ENCODE assay signal across 8 cellular contexts in genomic region chr19:47273313-47274070, GRCh38. TPM values are rescaled to one million over a fixed set of nuclear protein-coding genes. Genes with fewer than 3 reads are reported as not detected.
DNase-seq lines count a peak whose midpoint lies in the region; ATAC-seq and TF ChIP-seq lines count a peak whose summit lies in the region.

No MANE protein-coding gene starts in this region.

- ATAC-seq in GM19023 (IDR thresholded peaks at IDR 0.05; ENCODE audit: unreplicated experiment) (peak; percentile 60), HG03196 (IDR thresholded peaks at IDR 0.05; ENCODE audit: unreplicated experiment) (peak; percentile 55), left lung (peak; percentile 87)

- peaks cover 29% of the 10 kb centered on the region for H3K36me3 Mint-ChIP-seq in activated CD4-positive, alpha-beta T cell treated with anti-CD3 and anti-CD28 coated beads, Interleukin-2, amount 10 ng/mL, durations not matched to agents 24 days and 14 days (ENCODE audit: low read depth)

- H3K27ac ChIP-seq in colonic mucosa (peak overlapping the region; percentile 93), left lung (peak overlapping the region; percentile 89 to 98)

- no peaks in the 10 kb centered on the region for H3K36me3 ChIP-seq in colonic mucosa
- H3K36me3 ChIP-seq in left lung: peaks cover 0 to 35% of the 10 kb centered on the region in 2 donors

- H3K9me3 Mint-ChIP-seq in activated CD4-positive, alpha-beta T cell treated with anti-CD3 and anti-CD28 coated beads, Interleukin-2, amount 10 ng/mL, durations not matched to agents 24 days and 14 days: no peaks in the 10 kb centered on the region

- H3K9ac ChIP-seq in colonic mucosa (ENCODE audit: low read depth in 2 of 2, low read length in 2 of 2): peak overlapping the region; percentile 99 to 100

- TF ChIP-seq CTCF in AG09319 (IDR thresholded peaks at IDR 0.05; ENCODE audit: low read depth, low read length) (no peak), colonic mucosa (IDR thresholded peaks at IDR 0.05) (no peak), left lung (IDR thresholded peaks at IDR 0.05) (no peak)

- H3K9me3 ChIP-seq in colonic mucosa: no peaks in the 10 kb centered on the region
- no peaks in the 10 kb centered on the region for H3K9me3 ChIP-seq in left lung

- H3K4me1 ChIP-seq in colonic mucosa (peaks cover 4% of the 10 kb centered on the region), left lung (peaks cover 13 to 33% of the 10 kb centered on the region in 2 donors)

- H3K4me3 Mint-ChIP-seq in activated CD4-positive, alpha-beta T cell treated with anti-CD3 and anti-CD28 coated beads, Interleukin-2, amount 10 ng/mL, durations not matched to agents 24 days and 14 days: peak overlapping the region; percentile 97

- intact Hi-C loops in activated CD4-positive, alpha-beta T cell treated with anti-CD3 and anti-CD28 coated beads, Interleukin-2, amount 10 ng/mL, durations not matched to agents 24 days and 14 days (cut with micrococcal nuclease): loop anchor here (1.0 to 10.0 kb wide), 5 partner anchors 16 to 489 kb away; partner anchors contain the start of genes BBC3, BICRA, NAPA and SLC1A5
- intact Hi-C loops in colonic mucosa (cut with DNase I) (no loop called here), left lung (cut with DNase I) (no loop called here)

- H3K27me3 ChIP-seq in colonic mucosa (no peaks in the 10 kb centered on the region), left lung (no peaks in the 10 kb centered on the region)

- DNase-seq in AG09319 (ENCODE audit: extremely low read depth, low read depth): peak; percentile 79
- peak; percentile 64 to 77 for DNase-seq in NCI-H524 (lab: John Stamatoyannopoulos, UW)
- peak; percentile 98 for DNase-seq in activated CD4-positive, alpha-beta T cell treated with anti-CD3 and anti-CD28 coated beads, Interleukin-2, amount 10 ng/mL, durations not matched to agents 24 days and 14 days
- peak; percentile 97 for DNase-seq in colonic mucosa
- DNase-seq in left lung: peak; percentile 94 to 98
- DNase-seq in stimulated activated CD4-positive, alpha-beta T cell treated with anti-CD3 and anti-CD28 coated beads, Interleukin-2, amount 100 ng/mL, for 24 hours: peak; percentile 91

- H3K4me3 ChIP-seq in colonic mucosa (peak overlapping the region; percentile 51), left lung (peak overlapping the region; percentile 53 to 65)

- peak overlapping the region; percentile 99 for H3K27ac Mint-ChIP-seq in activated CD4-positive, alpha-beta T cell treated with anti-CD3 and anti-CD28 coated beads, Interleukin-2, amount 10 ng/mL, durations not matched to agents 24 days and 14 days

- H3K27me3 Mint-ChIP-seq in activated CD4-positive, alpha-beta T cell treated with anti-CD3 and anti-CD28 coated beads, Interleukin-2, amount 10 ng/mL, durations not matched to agents 24 days and 14 days: no peaks in the 10 kb centered on the region

- peaks cover 41% of the 10 kb centered on the region for H3K4me1 Mint-ChIP-seq in activated CD4-positive, alpha-beta T cell treated with anti-CD3 and anti-CD28 coated beads, Interleukin-2, amount 10 ng/mL, durations not matched to agents 24 days and 14 days

RNA-seq across cellular contexts. Expression of gene INAFM1, which starts 1.2 kb away (rescaled TPM):
- total RNA-seq in activated CD4-positive, alpha-beta T cell treated with anti-CD3 and anti-CD28 coated beads, Interleukin-2, amount 10 ng/mL, durations not matched to agents 24 days and 14 days: 10.6 and 11.0 TPM in 2 replicates
- total RNA-seq in colonic mucosa (10 to 100 TPM; 12.8 to 19.6 TPM), left lung (10 to 100 TPM; 22.1 to 22.2 TPM)

RNA-seq across cellular contexts. Expression of gene CCDC9, which starts 17.2 kb away (rescaled TPM):
- 40.6 and 44.6 TPM in 2 replicates for total RNA-seq in activated CD4-positive, alpha-beta T cell treated with anti-CD3 and anti-CD28 coated beads, Interleukin-2, amount 10 ng/mL, durations not matched to agents 24 days and 14 days
- total RNA-seq in colonic mucosa: 10 to 100 TPM; 27.2 to 37.3 TPM
- total RNA-seq in left lung: 10 to 100 TPM; 28.2 to 28.9 TPM

RNA-seq across cellular contexts. Expression of gene C5AR1, which starts 36.2 kb away (rescaled TPM):
- total RNA-seq in activated CD4-positive, alpha-beta T cell treated with anti-CD3 and anti-CD28 coated beads, Interleukin-2, amount 10 ng/mL, durations not matched to agents 24 days and 14 days: 0.16 and 0.88 TPM in 2 replicates
- total RNA-seq in colonic mucosa (10 to 100 TPM in 1 of 2 donors, 1 to 10 TPM in 1; 5.3 to 11.5 TPM), left lung (100 to 1,000 TPM in 1 of 2 donors, 10 to 100 TPM in 1; 28.3 to 110 TPM)

RNA-seq across cellular contexts. Expression of gene BBC3, which starts 42.5 kb away (rescaled TPM):
- total RNA-seq in activated CD4-positive, alpha-beta T cell treated with anti-CD3 and anti-CD28 coated beads, Interleukin-2, amount 10 ng/mL, durations not matched to agents 24 days and 14 days: 17.4 and 17.6 TPM in 2 replicates
- 10 to 100 TPM; 19.5 to 21.7 TPM for total RNA-seq in colonic mucosa
- 10 to 100 TPM in 1 of 2 donors, 1 to 10 TPM in 1; 8.7 to 13.8 TPM for total RNA-seq in left lung

RNA-seq across cellular contexts. Expression of gene C5AR2, which starts 58.5 kb away (rescaled TPM):
- not detected in 2 replicates for total RNA-seq in activated CD4-positive, alpha-beta T cell treated with anti-CD3 and anti-CD28 coated beads, Interleukin-2, amount 10 ng/mL, durations not matched to agents 24 days and 14 days
- total RNA-seq in colonic mucosa (under 1 TPM; 0.74 to 0.82 TPM), left lung (10 to 100 TPM in 1 of 2 donors, 1 to 10 TPM in 1; 3.4 to 11.2 TPM)

Comparison
In these comparisons a context has a peak if more than half of its experiments do, and no peak if none do; other contexts are left out.
1. Peak in every context shown above with its lines: DNase-seq, ATAC-seq, H3K4me3 ChIP-seq and H3K27ac ChIP-seq.